18 cellular contexts compared by ENCODE assay signal in the genomic region with DNA sequence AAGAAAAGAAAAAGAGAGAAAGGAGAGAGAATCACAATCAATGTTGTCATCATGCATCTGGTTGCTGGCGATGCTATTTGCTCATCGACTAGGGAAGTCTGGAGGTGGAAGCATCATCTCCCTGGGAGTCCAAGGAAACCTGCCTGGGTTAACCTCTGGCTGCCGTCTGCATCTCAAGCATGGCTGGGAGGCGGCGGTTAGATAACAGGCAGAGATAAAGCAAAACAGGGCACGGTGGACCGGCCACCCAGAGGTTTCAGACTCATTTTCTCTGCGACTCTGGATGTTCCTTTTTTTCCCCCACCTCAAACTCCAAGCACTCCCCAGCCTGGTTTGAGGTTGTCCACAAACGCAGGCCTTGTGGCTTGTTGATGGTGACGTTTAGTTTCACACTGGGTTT.
DNase-seq lines count a peak whose midpoint lies in the region; ATAC-seq and TF ChIP-seq lines count a peak whose summit lies in the region.
"Had no signal": no experiment of that assay in that cellular context is flagged by ENCODE, and none has a peak within 500 bp of the region (broad histone marks: within the 10 kb centered on the region; RNA-seq: fewer than 3 reads in every experiment).

No MANE protein-coding gene starts in this region.

- no peak for TF ChIP-seq RAD21 in neural cell (conservative IDR thresholded peaks at IDR 0.05)

- peak overlapping the region; percentile 46 for H3K4me2 ChIP-seq in BLaER1
- no peak overlapping the region for H3K4me2 ChIP-seq in neural cell (ENCODE audit: low read length)

- TF ChIP-seq EP300 in neural cell (conservative IDR thresholded peaks at IDR 0.05; ENCODE audit: poor library complexity, severe bottlenecking) = no peak

- H3K9me2 ChIP-seq in neural cell (ENCODE audit: insufficient read depth, low read length) = no peaks in the 10 kb centered on the region

- no peak for TF ChIP-seq POLR2A in breast epithelium (IDR thresholded peaks at IDR 0.05)

- H3K27me3 ChIP-seq in BLaER1 (no peaks in the 10 kb centered on the region), H7 (ENCODE audit: control insufficient read depth, insufficient read depth, low read length) (no peaks in the 10 kb centered on the region), neural cell (ENCODE audit: insufficient read depth, low read depth, low read length) (no peaks in the 10 kb centered on the region), breast epithelium (peaks cover 0 to 20% of the 10 kb centered on the region in 2 donors)

- TF ChIP-seq CTCF in neural cell (IDR thresholded peaks at IDR 0.05; ENCODE audit: poor library complexity, severe bottlenecking) = no peak
- no peak for TF ChIP-seq CTCF in breast epithelium (IDR thresholded peaks at IDR 0.05)

- intact Hi-C loops in breast epithelium (cut with DNase I; ENCODE audit: low total_unique reads) = no loop called here

- H3F3A ChIP-seq in neural cell (ENCODE audit: insufficient read depth, low read length, poor library complexity, severe bottlenecking) = no peaks in the 10 kb centered on the region

- peaks cover 10% of the 10 kb centered on the region for H3K4me1 ChIP-seq in BLaER1
- H3K4me1 ChIP-seq in breast epithelium = no peaks in the 10 kb centered on the region

- H3K27ac ChIP-seq in BLaER1 (no peak overlapping the region), neural cell (ENCODE audit: low read length) (peak overlapping the region; percentile 25), breast epithelium (no peak overlapping the region)
- H3K27ac ChIP-seq: 22Rv1 had no signal

- ATAC-seq in GM18873 (IDR thresholded peaks at IDR 0.05; ENCODE audit: low FRiP score, unreplicated experiment) = no peak

- DNase-seq in H7 = peak; percentile 61
- peak; percentile 21 for DNase-seq in NCI-H2227 treated with DMSO at 0.1 percent for 48 hours (lab: John Stamatoyannopoulos, UW)
- no peak for DNase-seq in breast epithelium (ENCODE audit: low spot score in 2 of 2)
- no peak for DNase-seq in NCI-H1930 (lab: John Stamatoyannopoulos, UW)
- DNase-seq in stimulated activated CD4-positive, alpha-beta T cell treated with anti-CD3 and anti-CD28 coated beads, Interleukin-4, amount 100 ng/mL, for 24 hours = no peak
- DNase-seq: C1 segment of cervical spinal cord; Calu3; CD4-positive, alpha-beta memory T cell; COR-L47; DMS53; DMS79 treated with DMSO at 0.1 percent for 48 hours; GF-D8; GOT3; HCEC 1CT had no signal

- H4K20me1 ChIP-seq in BLaER1 = no peaks in the 10 kb centered on the region
- no peaks in the 10 kb centered on the region for H4K20me1 ChIP-seq in neural cell (ENCODE audit: insufficient read depth)

- H3K9me3 ChIP-seq in BLaER1 (no peaks in the 10 kb centered on the region), neural cell (ENCODE audit: low read length) (no peaks in the 10 kb centered on the region), breast epithelium (peaks cover 0 to 8% of the 10 kb centered on the region in 2 donors)

- no peak overlapping the region for H2AFZ ChIP-seq in neural cell (ENCODE audit: low read depth, low read length)

- H3K79me2 ChIP-seq in neural cell (replicated peaks; ENCODE audit: insufficient read depth, low read length) = no peaks in the 10 kb centered on the region

- H3K9ac ChIP-seq in BLaER1 = no peak overlapping the region
- no peak overlapping the region for H3K9ac ChIP-seq in neural cell (ENCODE audit: low read length)

- H3K36me3 ChIP-seq in BLaER1 (no peaks in the 10 kb centered on the region), H7 (replicated peaks; ENCODE audit: control insufficient read depth, insufficient read depth, low read length) (no peaks in the 10 kb centered on the region), neural cell (ENCODE audit: insufficient read depth, low read length) (no peaks in the 10 kb centered on the region), breast epithelium (no peaks in the 10 kb centered on the region)

- H3K4me3 ChIP-seq in BLaER1 (no peak overlapping the region), H7 (ENCODE audit: insufficient read depth, low read depth, low read length) (no peak overlapping the region), neural cell (ENCODE audit: low read length) (no peak overlapping the region), breast epithelium (no peak overlapping the region)

TF ChIP-seq in neural cell, 6 proteins besides CTCF, POLR2A, EP300 and RAD21:
- TF ChIP-seq POLR2AphosphoS5 (IDR thresholded peaks at IDR 0.05) = peak; percentile 30
- TF ChIP-seq, protein P1, sequence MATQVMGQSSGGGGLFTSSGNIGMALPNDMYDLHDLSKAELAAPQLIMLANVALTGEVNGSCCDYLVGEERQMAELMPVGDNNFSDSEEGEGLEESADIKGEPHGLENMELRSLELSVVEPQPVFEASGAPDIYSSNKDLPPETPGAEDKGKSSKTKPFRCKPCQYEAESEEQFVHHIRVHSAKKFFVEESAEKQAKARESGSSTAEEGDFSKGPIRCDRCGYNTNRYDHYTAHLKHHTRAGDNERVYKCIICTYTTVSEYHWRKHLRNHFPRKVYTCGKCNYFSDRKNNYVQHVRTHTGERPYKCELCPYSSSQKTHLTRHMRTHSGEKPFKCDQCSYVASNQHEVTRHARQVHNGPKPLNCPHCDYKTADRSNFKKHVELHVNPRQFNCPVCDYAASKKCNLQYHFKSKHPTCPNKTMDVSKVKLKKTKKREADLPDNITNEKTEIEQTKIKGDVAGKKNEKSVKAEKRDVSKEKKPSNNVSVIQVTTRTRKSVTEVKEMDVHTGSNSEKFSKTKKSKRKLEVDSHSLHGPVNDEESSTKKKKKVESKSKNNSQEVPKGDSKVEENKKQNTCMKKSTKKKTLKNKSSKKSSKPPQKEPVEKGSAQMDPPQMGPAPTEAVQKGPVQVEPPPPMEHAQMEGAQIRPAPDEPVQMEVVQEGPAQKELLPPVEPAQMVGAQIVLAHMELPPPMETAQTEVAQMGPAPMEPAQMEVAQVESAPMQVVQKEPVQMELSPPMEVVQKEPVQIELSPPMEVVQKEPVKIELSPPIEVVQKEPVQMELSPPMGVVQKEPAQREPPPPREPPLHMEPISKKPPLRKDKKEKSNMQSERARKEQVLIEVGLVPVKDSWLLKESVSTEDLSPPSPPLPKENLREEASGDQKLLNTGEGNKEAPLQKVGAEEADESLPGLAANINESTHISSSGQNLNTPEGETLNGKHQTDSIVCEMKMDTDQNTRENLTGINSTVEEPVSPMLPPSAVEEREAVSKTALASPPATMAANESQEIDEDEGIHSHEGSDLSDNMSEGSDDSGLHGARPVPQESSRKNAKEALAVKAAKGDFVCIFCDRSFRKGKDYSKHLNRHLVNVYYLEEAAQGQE (IDR thresholded peaks at IDR 0.05; ENCODE audit: borderline replicate concordance) = peak; percentile 35
- no peak for TF ChIP-seq SMC3 (conservative IDR thresholded peaks at IDR 0.05; ENCODE audit: poor library complexity)
- no peak for TF ChIP-seq TAF1 (IDR thresholded peaks at IDR 0.05; ENCODE audit: low read depth)
- TF ChIP-seq MXI1 (conservative IDR thresholded peaks at IDR 0.05; ENCODE audit: poor library complexity, severe bottlenecking) = no peak
- TF ChIP-seq EZH2 (IDR thresholded peaks at IDR 0.05; ENCODE audit: borderline replicate concordance, insufficient read depth, low read length, poor library complexity, severe bottlenecking) = no peak

Comparison
In these comparisons a context has a peak if more than half of its experiments do, and no peak if none do; other contexts are left out.
1. DNase-seq: peak in H7 (single experiment) and NCI-H2227 treated with DMSO at 0.1 percent for 48 hours (single experiment); none in breast epithelium (0 of 2), NCI-H1930 (0 of 2) and stimulated activated CD4-positive, alpha-beta T cell treated with anti-CD3 and anti-CD28 coated beads, Interleukin-4, amount 100 ng/mL, for 24 hours (single experiment).